29 cellular contexts compared by ENCODE assay signal in the genomic region with DNA sequence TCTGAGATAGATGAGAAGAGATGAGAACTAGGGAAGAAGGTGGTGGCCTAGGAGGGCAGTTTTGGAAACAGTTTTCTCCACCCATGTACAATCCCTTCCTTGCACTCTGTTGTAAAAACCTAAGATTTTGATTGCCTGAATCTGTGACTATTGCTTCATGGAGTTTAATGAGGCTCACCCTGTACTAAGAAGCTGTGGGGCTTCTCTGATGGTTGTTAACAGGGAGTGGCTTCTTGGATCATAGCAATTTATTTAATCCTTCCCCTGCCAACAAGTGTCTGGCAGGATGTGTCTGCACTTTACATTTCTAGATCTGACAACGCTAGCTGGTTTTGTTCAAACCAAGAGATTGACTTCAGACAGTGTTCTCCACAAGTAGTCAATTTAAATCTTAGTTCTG.
"Had no signal": no experiment of that assay in that cellular context is flagged by ENCODE, and none has a peak within 500 bp of the region (broad histone marks: within the 10 kb centered on the region; RNA-seq: fewer than 3 reads in every experiment).

No MANE protein-coding gene starts in this region.

- DNase-seq: activated CD4-positive, alpha-beta memory T cell treated with anti-CD3 and anti-CD28 coated beads for 36 hours; activated CD4-positive, alpha-beta T cell treated with anti-CD3 and anti-CD28 coated beads for 36 hours; activated CD4-positive, alpha-beta T cell treated with anti-CD3 and anti-CD28 coated beads, Interleukin-2, amount 10 ng/mL, durations not matched to agents 24 days and 14 days; activated CD4-positive, CD25-positive, alpha-beta regulatory T cell; activated CD4-positive, CD25-positive, alpha-beta regulatory T cell treated with anti-CD3 and anti-CD28 coated beads, Interleukin-2, amount 50 U/mL, for 72 hours; activated CD8-positive, alpha-beta memory T cell treated with anti-CD3 and anti-CD28 coated beads, Interleukin-2, amount 10 ng/mL, durations not matched to agents 7 days and 5 days; activated CD8-positive, alpha-beta memory T cell treated with anti-CD3 and anti-CD28 coated beads, Interleukin-2, amount 50 U/mL, for 4 hours; activated CD8-positive, alpha-beta T cell treated with anti-CD3 and anti-CD28 coated beads, Interleukin-2, amount 10 ng/mL, durations not matched to agents 7 days and 5 days; activated effector memory CD4-positive, alpha-beta T cell treated with anti-CD3 and anti-CD28 coated beads, Interleukin-2, amount 50 U/mL, for 16 hours; activated naive CD4-positive, alpha-beta T cell treated with anti-CD3 and anti-CD28 coated beads for 36 hours; activated naive CD8-positive, alpha-beta T cell treated with anti-CD3 and anti-CD28 coated beads for 36 hours; activated naive CD8-positive, alpha-beta T cell treated with anti-CD3 and anti-CD28 coated beads, Interleukin-2, amount 50 U/mL, for 24 hours; activated T-cell treated with anti-CD3 and anti-CD28 coated beads, Interleukin-2, amount 50 U/mL, for 1 hour; activated T-cell treated with anti-CD3 and anti-CD28 coated beads, Interleukin-2, amount 50 U/mL, for 48 hours; adrenal gland; amygdala; aorta; body of pancreas; caudate nucleus; cortex of kidney; dermis blood vessel endothelial cell; effector CD4-positive, alpha-beta T cell; effector memory CD8-positive, alpha-beta T cell; foreskin melanocyte; heart right ventricle; T-helper 2 cell had no signal

- H3K4me1 ChIP-seq: adrenal gland, body of pancreas, esophagus muscularis mucosa, gastroesophageal sphincter, heart right ventricle had no signal

- H3K27ac ChIP-seq: adrenal gland, body of pancreas, esophagus muscularis mucosa, gastroesophageal sphincter, hepatocyte had no signal

- H3K9me3 ChIP-seq: adrenal gland, body of pancreas had no signal

- H3K27me3 ChIP-seq: adrenal gland, body of pancreas, esophagus muscularis mucosa, gastroesophageal sphincter, heart right ventricle, hepatocyte had no signal

- H3K4me3 ChIP-seq: adrenal gland, body of pancreas, esophagus muscularis mucosa, gastroesophageal sphincter, heart right ventricle, hepatocyte had no signal

- ATAC-seq: activated CD4-positive, alpha-beta T cell treated with anti-CD3 and anti-CD28 coated beads for 36 hours; activated CD8-positive, alpha-beta memory T cell treated with anti-CD3 and anti-CD28 coated beads, Interleukin-2, amount 10 ng/mL, durations not matched to agents 7 days and 5 days; activated CD8-positive, alpha-beta T cell treated with anti-CD3 and anti-CD28 coated beads, Interleukin-2, amount 10 ng/mL, durations not matched to agents 7 days and 5 days; activated naive CD8-positive, alpha-beta T cell treated with anti-CD3 and anti-CD28 coated beads, Interleukin-2, amount 50 U/mL, for 24 hours; body of pancreas; effector memory CD8-positive, alpha-beta T cell; gastroesophageal sphincter had no signal

- H3K36me3 ChIP-seq: adrenal gland, esophagus muscularis mucosa, gastroesophageal sphincter, heart right ventricle had no signal
